In genomic region chr22:26608129-26608528, GRCh38 we compare ENCODE assay signal across 1 cellular context.
TF ChIP-seq lines count a peak whose summit lies in the region.

No MANE protein-coding gene starts in this region.

TF ChIP-seq in K562, 482 proteins besides CTCF, POLR2A, EP300 and RAD21 (continued from another document):
- TF ChIP-seq ZBTB40 (IDR thresholded peaks at IDR 0.05) = no peak
- TF ChIP-seq ZBTB40 (CRISPR knock-in tag; IDR thresholded peaks at IDR 0.05) = no peak
- no peak for TF ChIP-seq ELF4 (CRISPR knock-in tag; IDR thresholded peaks at IDR 0.05)
- TF ChIP-seq YBX1 (IDR thresholded peaks at IDR 0.05) = no peak
- TF ChIP-seq ADNP (tag; IDR thresholded peaks at IDR 0.05) = peak; percentile 68
- no peak for TF ChIP-seq NCOA4 (IDR thresholded peaks at IDR 0.05; ENCODE audit: partially characterized antibody)
- TF ChIP-seq RCOR1 (IDR thresholded peaks at IDR 0.05; ENCODE audit: borderline replicate concordance in 1 of 2, low read depth in 2 of 2, low read length in 2 of 2) = peak in 1 of 2 experiments; percentile 34; a peak in 1 of 4 replicates
- TF ChIP-seq HDAC2 (IDR thresholded peaks at IDR 0.05) = peak; percentile 59; the same call in 1 of the 2 replicates
- no peak for TF ChIP-seq ZKSCAN8 (CRISPR knock-in tag; IDR thresholded peaks at IDR 0.05)
- TF ChIP-seq HDAC6 (IDR thresholded peaks at IDR 0.05; ENCODE audit: low read depth, low read length) = no peak
- TF ChIP-seq RBM25 (IDR thresholded peaks at IDR 0.05; ENCODE audit: low read depth, low read length, severe bottlenecking) = peak; percentile 95
